ENCODE assay signal across 3 cellular contexts in genomic region chr9:79751895-79752466, GRCh38.
A peak's percentile ranks its signal among the peaks of the same experiment; 100 is the strongest.
DNase-seq lines count a peak whose midpoint lies in the region; TF ChIP-seq lines count a peak whose summit lies in the region.
"Not testable (repeated sequence)": the region's sequence is repeated elsewhere in the genome, so short reads cannot be mapped to it uniquely, and the experiment has no call there.

No MANE protein-coding gene starts in this region.

- not testable (repeated sequence) for H4K8ac ChIP-seq in mesenchymal stem cell (ENCODE audit: low read length); trophoblast cell (ENCODE audit: low read depth, low read length)

- not testable (repeated sequence) for DNase-seq in mesenchymal stem cell, trophoblast cell

- not testable (repeated sequence) for H2BK120ac ChIP-seq in mesenchymal stem cell (ENCODE audit: low read depth, low read length); trophoblast cell (ENCODE audit: insufficient read depth, low read length, poor library complexity)

- not testable (repeated sequence) for H3K4me1 ChIP-seq in HEK293 (ENCODE audit: control insufficient read depth, insufficient read depth, low read length); mesenchymal stem cell (ENCODE audit: control insufficient read depth, insufficient read depth, low read depth, low read length); trophoblast cell (ENCODE audit: control insufficient read depth in 1 of 2, insufficient read depth in 2 of 2, low read length in 2 of 2)

- not testable (repeated sequence) for H2BK12ac ChIP-seq in mesenchymal stem cell (ENCODE audit: low read length in 2 of 2); trophoblast cell (ENCODE audit: low read length)

- not testable (repeated sequence) for H3K23ac ChIP-seq in mesenchymal stem cell (ENCODE audit: low read length in 2 of 2); trophoblast cell (ENCODE audit: low read length)

- H2BK5ac ChIP-seq in mesenchymal stem cell (ENCODE audit: low read depth, low read length, poor library complexity, severe bottlenecking); trophoblast cell (ENCODE audit: low read depth, low read length, poor library complexity): not testable (repeated sequence)

- H2AFZ ChIP-seq in mesenchymal stem cell (ENCODE audit: low read depth, low read length); trophoblast cell (ENCODE audit: insufficient read depth, low read length, poor library complexity): not testable (repeated sequence)

- H2BK15ac ChIP-seq in mesenchymal stem cell (ENCODE audit: low read depth, poor library complexity, severe bottlenecking), result not testable (repeated sequence)

- H3K27me3 ChIP-seq in mesenchymal stem cell (ENCODE audit: control insufficient read depth in 1 of 2, insufficient read depth in 1 of 2, low read length in 2 of 2); trophoblast cell (ENCODE audit: insufficient read depth, low read length): not testable (repeated sequence)

- not testable (repeated sequence) for H3K79me2 ChIP-seq in trophoblast cell (ENCODE audit: control insufficient read depth, insufficient read depth, low read length, poor library complexity)

- not testable (repeated sequence) for H4K12ac ChIP-seq in trophoblast cell (ENCODE audit: low read depth, low read length)

- H2AK5ac ChIP-seq in mesenchymal stem cell (ENCODE audit: low read length, severe bottlenecking), result not testable (repeated sequence)
- peak overlapping the region; percentile 29 for H2AK5ac ChIP-seq in trophoblast cell (ENCODE audit: low read length)

- H3K4me3 ChIP-seq in HEK293 (ENCODE audit: low read depth, low read length); mesenchymal stem cell (ENCODE audit: insufficient read depth in 1 of 2, low read depth in 1 of 2, low read length in 2 of 2); trophoblast cell (ENCODE audit: low read depth, low read length): not testable (repeated sequence)

- peak overlapping the region; percentile 7 for H4K91ac ChIP-seq in mesenchymal stem cell (ENCODE audit: low read length)
- not testable (repeated sequence) for H4K91ac ChIP-seq in trophoblast cell (ENCODE audit: low read depth, low read length)

- CTCF ChIA-PET in HEK293 (lab: Yijun Ruan, JAX), result not testable (repeated sequence)

- H3K4ac ChIP-seq in mesenchymal stem cell (ENCODE audit: low read depth in 1 of 2, low read length in 2 of 2); trophoblast cell (ENCODE audit: low read depth, low read length): not testable (repeated sequence)

- H3K36me3 ChIP-seq in HEK293 (ENCODE audit: control insufficient read depth in 2 of 2, insufficient read depth in 1 of 2, low read length in 2 of 2); mesenchymal stem cell (ENCODE audit: control insufficient read depth in 1 of 2, insufficient read depth in 2 of 2, low read depth in 1 of 2, low read length in 2 of 2); trophoblast cell (ENCODE audit: control insufficient read depth in 1 of 2, insufficient read depth in 2 of 2, low read length in 2 of 2): not testable (repeated sequence)

- not testable (repeated sequence) for H3K18ac ChIP-seq in mesenchymal stem cell (ENCODE audit: low read depth in 1 of 2, low read length in 2 of 2); trophoblast cell (ENCODE audit: low read length)

- H3K14ac ChIP-seq in mesenchymal stem cell (ENCODE audit: low read length in 2 of 2); trophoblast cell (ENCODE audit: low read length): not testable (repeated sequence)

- WGBS in mesenchymal stem cell, result 97% methylated on average over 1 of the region's 1 CpG
- WGBS in trophoblast cell (ENCODE audit: extremely low coverage, insufficient coverage, insufficient read length), result no CpG with 5 or more reads among the region's 1 CpG

- not testable (repeated sequence) for H3K4me2 ChIP-seq in mesenchymal stem cell (ENCODE audit: low read length, poor library complexity, severe bottlenecking); trophoblast cell (ENCODE audit: low read length)

- not testable (repeated sequence) for H3K79me1 ChIP-seq in mesenchymal stem cell (replicated peaks; ENCODE audit: low read length, poor library complexity, severe bottlenecking); trophoblast cell (ENCODE audit: low read length)

- not testable (repeated sequence) for H3K9me3 ChIP-seq in HEK293 (ENCODE audit: control insufficient read depth, insufficient read depth, low read depth, low read length); mesenchymal stem cell (ENCODE audit: control insufficient read depth, low read length); trophoblast cell (ENCODE audit: insufficient read depth, low read depth, low read length)

- TF ChIP-seq CTCF in HEK293 (tag by site-specific recombination; IDR thresholded peaks at IDR 0.05), result not testable (repeated sequence)

- H3K9ac ChIP-seq in mesenchymal stem cell (ENCODE audit: low read length); trophoblast cell (ENCODE audit: low read length): not testable (repeated sequence)

- POLR2A ChIA-PET in HEK293 (lab: Yijun Ruan, JAX), result not testable (repeated sequence)

- H3K27ac ChIP-seq in HEK293 (ENCODE audit: extremely low read depth, low read depth, low read length); mesenchymal stem cell (ENCODE audit: low read length, poor library complexity, severe bottlenecking); trophoblast cell (ENCODE audit: low read depth, low read length): not testable (repeated sequence)

TF ChIP-seq in HEK293, 187 proteins besides CTCF, POLR2A, EP300 and RAD21:
- TF ChIP-seq ZNF585B (tag by site-specific recombination; IDR thresholded peaks at IDR 0.05) (peak; percentile 90), TRIM28 (IDR thresholded peaks at IDR 0.05; ENCODE audit: borderline replicate concordance, low read length) (peak; percentile 97; the same call in 1 of the 2 replicates), SETDB1 (IDR thresholded peaks at IDR 0.05; ENCODE audit: insufficient read length, low read length) (peak; percentile 89)
